29 cellular contexts compared by ENCODE assay signal in the genomic region with DNA sequence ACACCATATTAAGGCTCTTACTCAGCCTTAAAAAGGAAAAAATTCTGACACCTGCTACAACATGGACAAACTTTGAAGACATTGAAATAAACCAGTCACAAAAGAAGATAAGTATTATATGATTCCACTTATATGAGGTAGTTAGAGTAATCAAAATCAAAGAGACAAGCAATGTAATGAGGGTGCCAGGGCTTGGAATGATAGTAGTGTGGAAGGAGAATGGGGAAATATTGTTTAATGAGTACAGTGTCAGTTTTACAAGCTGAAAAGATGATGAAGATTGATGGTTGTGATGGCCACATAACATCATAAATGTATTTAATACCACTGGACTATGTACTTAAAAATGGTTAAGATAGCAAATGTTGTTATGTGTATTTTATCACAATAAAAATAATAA.
"Had no signal": no experiment of that assay in that cellular context is flagged by ENCODE, and none has a peak within 500 bp of the region (broad histone marks: within the 10 kb centered on the region; RNA-seq: fewer than 3 reads in every experiment).

No MANE protein-coding gene starts in this region.

- ATAC-seq: natural killer cell; psoas muscle; right cardiac atrium; right lobe of liver; stimulated activated effector memory CD8-positive, alpha-beta T cell treated with anti-CD3 and anti-CD28 coated beads, Interleukin-12 subunit alpha, Interleukin-12 subunit beta, amount 100 ng/mL, for 72 hours; stimulated activated naive B cell treated with anti-CD40 and anti-IgM and Interleukin-4, amounts not matched to agents 10 μg/mL and 1 μg/mL and 100 μg/mL, for 72 hours had no signal

- H3K27me3 Mint-ChIP-seq: stimulated activated naive B cell treated with anti-CD40 and anti-IgM and Interleukin-4, amounts not matched to agents 10 μg/mL and 1 μg/mL and 100 μg/mL, for 72 hours; stimulated activated naive CD8-positive, alpha-beta T cell treated with anti-CD3 and anti-CD28 coated beads, Interleukin-15, Interleukin-2, amounts not matched to agents 100 ng/mL and 50 ng/mL, for 24 hours had no signal

- H3K9me3 Mint-ChIP-seq: neural progenitor cell; stimulated activated naive B cell treated with anti-CD40 and anti-IgM and Interleukin-4, amounts not matched to agents 10 μg/mL and 1 μg/mL and 100 μg/mL, for 72 hours; stimulated activated naive CD8-positive, alpha-beta T cell treated with anti-CD3 and anti-CD28 coated beads, Interleukin-15, Interleukin-2, amounts not matched to agents 100 ng/mL and 50 ng/mL, for 24 hours had no signal

- H3K4me3 ChIP-seq: neural progenitor cell, ovary, psoas muscle, right lobe of liver, sigmoid colon, stomach, thoracic aorta, thyroid gland, tibial nerve, upper lobe of left lung, vagina had no signal

- H3K4me1 ChIP-seq: neural progenitor cell, parathyroid adenoma, psoas muscle, right lobe of liver, sigmoid colon, stomach, thyroid gland, tibial nerve, upper lobe of left lung, vagina had no signal

- H3K36me3 Mint-ChIP-seq: natural killer cell; neural progenitor cell; stimulated activated effector memory CD8-positive, alpha-beta T cell treated with anti-CD3 and anti-CD28 coated beads, Interleukin-12 subunit alpha, Interleukin-12 subunit beta, amount 100 ng/mL, for 72 hours; stimulated activated naive B cell treated with anti-CD40 and anti-IgM and Interleukin-4, amounts not matched to agents 10 μg/mL and 1 μg/mL and 100 μg/mL, for 72 hours had no signal

- H3K27ac Mint-ChIP-seq: natural killer cell; nephron; neural progenitor cell; progenitor cell of endocrine pancreas; stimulated activated effector memory CD8-positive, alpha-beta T cell treated with anti-CD3 and anti-CD28 coated beads, Interleukin-12 subunit alpha, Interleukin-12 subunit beta, amount 100 ng/mL, for 72 hours; stimulated activated naive B cell treated with anti-CD40 and anti-IgM and Interleukin-4, amounts not matched to agents 10 μg/mL and 1 μg/mL and 100 μg/mL, for 72 hours; stimulated activated naive CD8-positive, alpha-beta T cell treated with anti-CD3 and anti-CD28 coated beads, Interleukin-15, Interleukin-2, amounts not matched to agents 100 ng/mL and 50 ng/mL, for 24 hours had no signal

- H3K4me3 Mint-ChIP-seq: natural killer cell; nephron; neural progenitor cell; stimulated activated effector memory CD8-positive, alpha-beta T cell treated with anti-CD3 and anti-CD28 coated beads, Interleukin-12 subunit alpha, Interleukin-12 subunit beta, amount 100 ng/mL, for 72 hours; stimulated activated naive B cell treated with anti-CD40 and anti-IgM and Interleukin-4, amounts not matched to agents 10 μg/mL and 1 μg/mL and 100 μg/mL, for 72 hours; stimulated activated naive CD8-positive, alpha-beta T cell treated with anti-CD3 and anti-CD28 coated beads, Interleukin-15, Interleukin-2, amounts not matched to agents 100 ng/mL and 50 ng/mL, for 24 hours had no signal

- H3K36me3 ChIP-seq: neural progenitor cell, ovary, right lobe of liver, sigmoid colon, stomach, thoracic aorta, thyroid gland, tibial nerve, upper lobe of left lung, vagina had no signal

- H3K4me1 Mint-ChIP-seq: natural killer cell; nephron; neural progenitor cell; stimulated activated effector memory CD8-positive, alpha-beta T cell treated with anti-CD3 and anti-CD28 coated beads, Interleukin-12 subunit alpha, Interleukin-12 subunit beta, amount 100 ng/mL, for 72 hours; stimulated activated naive B cell treated with anti-CD40 and anti-IgM and Interleukin-4, amounts not matched to agents 10 μg/mL and 1 μg/mL and 100 μg/mL, for 72 hours had no signal

- H3K9me3 ChIP-seq: ovary, psoas muscle, right lobe of liver, sigmoid colon, stomach, thoracic aorta, thyroid gland, tibial nerve, upper lobe of left lung, vagina had no signal

- FAIRE-seq: small intestine, urothelium cell line had no signal

- DNase-seq: natural killer cell; occipital lobe; ovary; posterior cingulate gyrus; psoas muscle; right cardiac atrium; right lobe of liver; sigmoid colon; small intestine; stimulated activated CD4-positive, alpha-beta T cell treated with anti-CD3 and anti-CD28 coated beads, Interleukin-15, amount 100 ng/mL, for 24 hours; stimulated activated CD4-positive, alpha-beta T cell treated with anti-CD3 and anti-CD28 coated beads, Interleukin-2, amount 100 ng/mL, for 24 hours; stimulated activated CD4-positive, alpha-beta T cell treated with anti-CD3 and anti-CD28 coated beads, Interleukin-2, amount 100 ng/mL, for 48 hours; stimulated activated CD4-positive, alpha-beta T cell treated with anti-CD3 and anti-CD28 coated beads, Interleukin-4, amount 100 ng/mL, for 24 hours; stimulated activated naive B cell treated with anti-CD40 and anti-IgM and Interleukin-4, amounts not matched to agents 10 μg/mL and 1 μg/mL and 100 μg/mL, for 72 hours; stimulated activated naive CD4-positive, alpha-beta T cell treated with Interleukin-2 at 50 U/mL for 16 hours; stomach; thyroid gland; trophoblast cell; upper lobe of left lung had no signal
